ENCODE assay signal across 17 cellular contexts in the genomic region with DNA sequence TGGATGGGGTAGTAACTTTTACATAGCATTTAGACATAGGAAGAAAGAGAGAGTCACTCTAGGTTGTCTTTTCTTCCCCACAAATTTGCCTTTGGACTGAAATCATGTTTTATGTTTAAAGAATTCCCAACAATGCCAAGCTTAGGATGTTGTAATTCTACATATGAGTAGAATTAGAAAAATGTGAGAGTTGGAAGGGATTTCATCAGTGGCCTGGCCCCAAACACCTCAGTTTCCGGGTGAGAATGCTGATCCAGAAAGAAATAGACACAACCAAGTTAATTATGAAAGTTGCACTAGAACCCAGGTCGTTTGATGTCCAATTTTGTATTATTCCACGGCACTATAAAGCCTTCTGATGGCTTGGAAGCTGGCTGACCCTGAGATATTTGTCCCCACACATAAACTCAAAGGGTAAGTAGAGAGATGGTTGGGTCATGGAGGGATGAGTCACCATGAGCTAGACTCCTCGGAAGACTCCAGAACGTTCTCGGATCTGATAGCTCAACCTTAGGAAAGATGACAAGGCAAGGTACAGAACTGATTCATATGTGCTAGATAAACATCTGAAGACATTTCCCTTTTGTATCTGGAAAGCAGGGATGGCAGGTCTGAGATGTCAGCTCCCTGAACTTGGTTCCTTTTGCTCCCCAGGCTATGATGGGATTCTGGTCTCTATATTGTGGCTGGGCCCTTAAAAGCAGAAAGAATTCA. TPM values are rescaled to one million over a fixed set of nuclear protein-coding genes. Genes with fewer than 3 reads are reported as not detected.
DNase-seq lines count a peak whose midpoint lies in the region; ATAC-seq, FAIRE-seq and TF ChIP-seq lines count a peak whose summit lies in the region.
"Had no signal": no experiment of that assay in that cellular context is flagged by ENCODE, and none has a peak within 500 bp of the region (broad histone marks: within the 10 kb centered on the region; RNA-seq: fewer than 3 reads in every experiment).

No MANE protein-coding gene starts in this region.

- POLR2A ChIA-PET in K562 (lab: Yijun Ruan, JAX): interaction anchor here (0.8 to 1.1 kb wide), 2 partner anchors 8 to 12 kb away, joined by 3 to 4 read pairs; no protein-coding TSS in a partner anchor

- intact Hi-C loops in K562 (cut with micrococcal nuclease): no loop called here

- H3K9me1 ChIP-seq in K562 (ENCODE audit: control insufficient read depth, insufficient read depth, low read length): no peaks in the 10 kb centered on the region

- ATAC-seq in K562 (0 out of 3 replicates have a peak, but pooled peaks have one; percentile 24), foreskin keratinocyte (peak; percentile 34), HG02852 (IDR thresholded peaks at IDR 0.05; ENCODE audit: unreplicated experiment) (no peak), GM21360 (IDR thresholded peaks at IDR 0.05; ENCODE audit: unreplicated experiment) (no peak), GM21717 (IDR thresholded peaks at IDR 0.05; ENCODE audit: unreplicated experiment) (no peak)
- ATAC-seq: activated CD8-positive, alpha-beta T cell treated with anti-CD3 and anti-CD28 coated beads for 36 hours; natural killer cell; sciatic nerve had no signal

- H3K79me2 ChIP-seq in K562 (ENCODE audit: control insufficient read depth, insufficient read depth, low read length): no peaks in the 10 kb centered on the region

- no peak for TF ChIP-seq POLR2A in K562 (conservative IDR thresholded peaks at IDR 0.05)

- 3% methylated on average over 6 of the region's 6 CpGs for WGBS in K562 (ENCODE audit: insufficient coverage, low coverage, missing lambda C conversion rate)

- peak; percentile 74 for DNase-seq in HFFc6
- DNase-seq in K562 (ENCODE audit: extremely low read depth in 1 of 4, low spot score in 3 of 4): peak; percentile 28 to 51 (median 36)
- DNase-seq in foreskin keratinocyte: peak; percentile 37 to 58
- DNase-seq in stromal cell of bone marrow (ENCODE audit: low read depth): peak; percentile 63
- DNase-seq: activated CD8-positive, alpha-beta T cell treated with anti-CD3 and anti-CD28 coated beads for 36 hours; activated effector memory CD4-positive, alpha-beta T cell treated with anti-CD3 and anti-CD28 coated beads, Interleukin-2, amount 50 U/mL, for 16 hours; central memory CD4-positive, alpha-beta T cell; KG1; natural killer cell; NCI-H524 treated with DMSO at 0.1 percent for 48 hours; RPMI8226; T-helper 9 cell had no signal

- H3K4me1 Mint-ChIP-seq in HFFc6 (ENCODE audit: low read depth): peaks cover 58% of the 10 kb centered on the region
- H3K4me1 Mint-ChIP-seq: natural killer cell had no signal

- H3K27ac ChIP-seq in K562 (ENCODE audit: extremely low read depth, low read depth, low read length) (no peak overlapping the region), foreskin keratinocyte (no peak overlapping the region)

- H3K9me3 ChIP-seq in K562 (replicated peaks; ENCODE audit: control insufficient read depth, insufficient read depth, low read depth, low read length): no peaks in the 10 kb centered on the region

- H3K36me3 Mint-ChIP-seq in HFFc6 (ENCODE audit: low read depth): no peaks in the 10 kb centered on the region
- H3K36me3 Mint-ChIP-seq: natural killer cell had no signal

- H3K27me3 Mint-ChIP-seq in HFFc6 (ENCODE audit: insufficient read depth): no peaks in the 10 kb centered on the region; the same call in 1 of the 2 replicates

- peak; percentile 73 for FAIRE-seq in K562 (lab: Jason Lieb, UNC)
- FAIRE-seq: D721Med had no signal

- H3K4me2 ChIP-seq in K562 (ENCODE audit: insufficient read depth, low read length): no peak overlapping the region

- no peaks in the 10 kb centered on the region for H4K20me1 ChIP-seq in K562 (replicated peaks; ENCODE audit: control insufficient read depth, insufficient read depth, low read length)

- CTCF ChIA-PET in K562 (lab: Yijun Ruan, JAX; ENCODE audit: low intra/inter-chr PET ratio): no interaction called here

- TF ChIP-seq CTCF in HFFc6 (IDR thresholded peaks at IDR 0.05): no peak
- no peak for TF ChIP-seq CTCF in K562 (IDR thresholded peaks at IDR 0.05 in 2 of 3, conservative IDR thresholded peaks at IDR 0.05 in 1 of 3; ENCODE audit: insufficient read depth in 2 of 3, low read depth in 1 of 3, low read length in 3 of 3)
- no peak for TF ChIP-seq CTCF in foreskin keratinocyte (conservative IDR thresholded peaks at IDR 0.05)

- peaks cover 0 to 22% of the 10 kb centered on the region in 2 experiments; a peak in 2 of 5 replicates for H3K4me1 ChIP-seq in K562 (replicated peaks in 1 of 2; ENCODE audit: control insufficient read depth in 2 of 2, insufficient read depth in 2 of 2, low read length in 2 of 2)
- no peaks in the 10 kb centered on the region for H3K4me1 ChIP-seq in foreskin keratinocyte

- TF ChIP-seq RAD21 in K562 (CRISPR knock-in tag; conservative IDR thresholded peaks at IDR 0.05 in 1 of 2, IDR thresholded peaks at IDR 0.05 in 1 of 2): no peak

- H3K27me3 ChIP-seq in K562 (ENCODE audit: control insufficient read depth in 2 of 2, insufficient read depth in 2 of 2, low read length in 2 of 2): peaks cover 10 to 13% of the 10 kb centered on the region in 2 experiments
- H3K27me3 ChIP-seq in foreskin keratinocyte: peaks cover 16% of the 10 kb centered on the region

- no peak overlapping the region for H3K9ac ChIP-seq in K562 (ENCODE audit: insufficient read depth in 1 of 2, low read depth in 2 of 2, low read length in 2 of 2)

- H3K4me3 ChIP-seq in K562: no peak overlapping the region

- H3K4me3 Mint-ChIP-seq in HFFc6: no peak overlapping the region
- H3K4me3 Mint-ChIP-seq: activated CD8-positive, alpha-beta T cell treated with anti-CD3 and anti-CD28 coated beads for 36 hours; natural killer cell had no signal

- no peaks in the 10 kb centered on the region for H3K36me3 ChIP-seq in K562 (ENCODE audit: control insufficient read depth, insufficient read depth, low read length)

- no peak overlapping the region for H2AFZ ChIP-seq in K562 (ENCODE audit: low read depth, low read length)

- in situ Hi-C loops in K562 (cut with MboI): no loop called here

- TF ChIP-seq EP300 in K562 (IDR thresholded peaks at IDR 0.05; ENCODE audit: low read length): peak; percentile 44; the same call in 1 of the 2 replicates

- H3K27ac Mint-ChIP-seq in HFFc6: peak overlapping the region; percentile 70
- H3K27ac Mint-ChIP-seq: activated CD8-positive, alpha-beta T cell treated with anti-CD3 and anti-CD28 coated beads for 36 hours; natural killer cell had no signal

- BruUV-seq in K562 (replicated peaks; lab: Mats Ljungman, UMichigan): no TSS peak

- H3K9me3 Mint-ChIP-seq in HFFc6: no peaks in the 10 kb centered on the region
- H3K9me3 Mint-ChIP-seq: activated CD8-positive, alpha-beta T cell treated with anti-CD3 and anti-CD28 coated beads for 36 hours; natural killer cell had no signal

TF ChIP-seq in K562, 482 proteins besides CTCF, POLR2A, EP300 and RAD21 (continues in another document):
- TF ChIP-seq ZNF24 (IDR thresholded peaks at IDR 0.05) (0 out of 2 replicates have a peak, but pooled peaks have one; percentile 12), XRCC5 (IDR thresholded peaks at IDR 0.05; ENCODE audit: low read depth, low read length) (no peak), MEIS2 (IDR thresholded peaks at IDR 0.05; ENCODE audit: partially characterized antibody) (no peak)
- TF ChIP-seq, protein P1, sequence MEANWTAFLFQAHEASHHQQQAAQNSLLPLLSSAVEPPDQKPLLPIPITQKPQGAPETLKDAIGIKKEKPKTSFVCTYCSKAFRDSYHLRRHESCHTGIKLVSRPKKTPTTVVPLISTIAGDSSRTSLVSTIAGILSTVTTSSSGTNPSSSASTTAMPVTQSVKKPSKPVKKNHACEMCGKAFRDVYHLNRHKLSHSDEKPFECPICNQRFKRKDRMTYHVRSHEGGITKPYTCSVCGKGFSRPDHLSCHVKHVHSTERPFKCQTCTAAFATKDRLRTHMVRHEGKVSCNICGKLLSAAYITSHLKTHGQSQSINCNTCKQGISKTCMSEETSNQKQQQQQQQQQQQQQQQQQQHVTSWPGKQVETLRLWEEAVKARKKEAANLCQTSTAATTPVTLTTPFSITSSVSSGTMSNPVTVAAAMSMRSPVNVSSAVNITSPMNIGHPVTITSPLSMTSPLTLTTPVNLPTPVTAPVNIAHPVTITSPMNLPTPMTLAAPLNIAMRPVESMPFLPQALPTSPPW (CRISPR knock-in tag; IDR thresholded peaks at IDR 0.05): 0 out of 2 replicates have a peak, but pooled peaks have one; percentile 0
- TF ChIP-seq, protein P2, sequence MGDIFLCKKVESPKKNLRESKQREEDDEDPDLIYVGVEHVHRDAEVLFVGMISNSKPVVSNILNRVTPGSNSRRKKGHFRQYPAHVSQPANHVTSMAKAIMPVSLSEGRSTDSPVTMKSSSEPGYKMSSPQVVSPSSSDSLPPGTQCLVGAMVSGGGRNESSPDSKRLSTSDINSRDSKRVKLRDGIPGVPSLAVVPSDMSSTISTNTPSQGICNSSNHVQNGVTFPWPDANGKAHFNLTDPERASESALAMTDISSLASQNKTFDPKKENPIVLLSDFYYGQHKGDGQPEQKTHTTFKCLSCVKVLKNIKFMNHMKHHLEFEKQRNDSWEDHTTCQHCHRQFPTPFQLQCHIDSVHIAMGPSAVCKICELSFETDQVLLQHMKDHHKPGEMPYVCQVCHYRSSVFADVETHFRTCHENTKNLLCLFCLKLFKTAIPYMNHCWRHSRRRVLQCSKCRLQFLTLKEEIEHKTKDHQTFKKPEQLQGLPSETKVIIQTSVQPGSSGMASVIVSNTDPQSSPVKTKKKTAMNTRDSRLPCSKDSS (IDR thresholded peaks at IDR 0.05; ENCODE audit: low read depth, partially characterized antibody): no peak

RNA-seq across cellular contexts. Expression of a gene that starts 48.8 kb away (rescaled TPM):
- 10 to 100 TPM; 21.0 to 32.3 (median 29.4) TPM for total RNA-seq in HFFc6 (2021; fragmentation: NEBNext Ultra II Directional; extraction: Animal tissue kit (Norgen Biotek cat#: 25700))
- total RNA-seq in K562 (2011; cell fraction: chromatin; rRNA removed; ENCODE audit: low replicate concordance): 36.2 and 46.3 TPM in 2 replicates
- 20.3 and 25.4 TPM in 2 replicates for total RNA-seq in K562 (2011; cell fraction: nucleolus; rRNA removed)
- total RNA-seq in K562 (2011; cell fraction: nucleoplasm; rRNA removed): 36.7 and 64.9 TPM in 2 replicates
- total RNA-seq in K562 (2014; rRNA removed): 12.1 and 20.9 TPM in 2 replicates
- total RNA-seq in K562 (2014; rRNA removed; fragmentation: Illumina TruSeq; extraction: Trizol): 17.6 and 20.0 TPM in 2 replicates
- total RNA-seq in K562 (2015; rRNA removed; fragmentation: Illumina TruSeq; extraction: Trizol): 21.2 and 22.4 TPM in 2 replicates
- total RNA-seq in K562 (2021): 28.0 and 28.2 TPM in 2 replicates
- polyA plus RNA-seq in K562 (2011; rRNA removed): 29.9 and 34.9 TPM in 2 replicates
- 22.9 and 25.7 TPM in 2 replicates for polyA plus RNA-seq in K562 (2011; cell fraction: cytosol; rRNA removed)
- polyA plus RNA-seq in K562 (2011; cell fraction: nucleus; rRNA removed): 22.4 and 26.3 TPM in 2 replicates
- polyA plus RNA-seq in K562 (2012): 12.9 and 15.5 TPM in 2 replicates
- 18.1 and 20.4 TPM in 2 replicates for polyA plus RNA-seq in K562 (2014; fragmentation: Illumina TruSeq; extraction: Trizol)
- 1 to 10 TPM; 6.1 to 7.0 TPM for polyA plus RNA-seq in K562 (2014; fragmentation: Nextera tagmentation; extraction: Ambion mirVana)
- polyA plus RNA-seq in K562 (2014; rRNA removed): 10.0 and 20.4 TPM in 2 replicates
- 46.0 and 51.7 TPM in 2 replicates for polyA minus RNA-seq in K562 (2011; rRNA and poly(A)+ RNA removed)
- polyA minus RNA-seq in K562 (2011; cell fraction: cytosol; rRNA and poly(A)+ RNA removed): 21.2 and 31.0 TPM in 2 replicates
- polyA minus RNA-seq in K562 (2011; cell fraction: nucleus; rRNA and poly(A)+ RNA removed): 10.8 and 16.6 TPM in 2 replicates
- total RNA-seq in foreskin keratinocyte: 14.6 and 16.1 TPM in 2 replicates
- 7.8 and 8.4 TPM in 2 replicates for polyA plus RNA-seq in foreskin keratinocyte

Comparison
In these comparisons a context has a peak if more than half of its experiments do, and no peak if none do; other contexts are left out.
1. ATAC-seq: peak in K562 (single experiment) and foreskin keratinocyte (single experiment); none in HG02852 (single experiment), GM21360 (single experiment) and GM21717 (single experiment).
2. Peak in every context shown above with its lines, with median percentiles within 50 percentile points of each other: DNase-seq.